In the genomic region with DNA sequence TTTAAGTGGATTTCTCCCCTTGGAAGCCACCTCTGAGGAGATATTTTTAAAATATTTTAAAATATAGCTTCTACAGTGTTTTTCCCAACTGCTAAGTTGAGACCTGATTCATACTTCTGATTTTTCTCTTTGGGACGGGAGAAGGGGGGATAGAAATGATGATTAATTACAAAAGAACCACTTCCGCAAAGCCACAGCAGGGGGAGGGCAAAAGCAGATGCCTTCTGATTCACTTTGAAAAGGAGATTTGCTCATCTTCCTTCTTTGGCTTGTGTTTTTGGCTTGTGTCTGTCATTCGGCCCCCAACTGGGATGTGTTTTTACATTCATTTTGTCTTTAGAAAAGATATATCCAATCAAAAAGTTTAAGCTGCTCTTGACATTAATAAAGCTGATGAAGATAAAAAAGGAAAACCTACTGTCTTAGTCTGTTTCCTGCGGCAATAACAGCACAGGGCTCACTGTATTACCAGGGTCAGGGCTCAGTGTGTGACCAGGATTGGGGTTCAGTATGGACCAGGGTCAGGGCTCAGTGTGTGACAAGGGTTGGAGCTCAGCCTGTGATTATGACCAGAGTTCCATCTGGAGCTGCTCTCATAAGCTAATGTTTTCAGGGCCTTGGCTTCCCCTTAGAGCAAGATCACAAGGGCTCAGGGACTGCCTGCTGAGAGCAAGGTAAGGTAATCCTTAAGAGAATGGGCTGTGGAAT, we compare ENCODE assay signal across 8 cellular contexts.
DNase-seq lines count a peak whose midpoint lies in the region; ATAC-seq, FAIRE-seq and TF ChIP-seq lines count a peak whose summit lies in the region.

No MANE protein-coding gene starts in this region.

- intact Hi-C loops in Right ventricle myocardium inferior (cut with DNase I) = no loop called here

- no peak for FAIRE-seq in D721Med (lab: Jason Lieb, UNC)

- TF ChIP-seq CTCF in fibroblast of pulmonary artery (IDR thresholded peaks at IDR 0.05; ENCODE audit: low read length, missing control alignments) = no peak
- TF ChIP-seq CTCF in D721Med (IDR thresholded peaks at IDR 0.05; ENCODE audit: insufficient read depth, missing control alignments) = no peak

- ATAC-seq in GM21723 (IDR thresholded peaks at IDR 0.05; ENCODE audit: unreplicated experiment) (peak; percentile 86), GM18858 (IDR thresholded peaks at IDR 0.05; ENCODE audit: unreplicated experiment) (no peak), Right ventricle myocardium inferior (no peak), GM19328 (IDR thresholded peaks at IDR 0.05; ENCODE audit: unreplicated experiment) (no peak)

- H3K4me3 ChIP-seq in fibroblast of pulmonary artery (replicated peaks; ENCODE audit: low read depth, low read length) = no peak overlapping the region

- peak; percentile 74 for DNase-seq in GM03348 (ENCODE audit: low spot score)
- peak; percentile 26 for DNase-seq in NAMALWA (ENCODE audit: low spot score)
- DNase-seq in fibroblast of pulmonary artery (ENCODE audit: low read depth) = peak; percentile 40
- no peak for DNase-seq in D721Med (ENCODE audit: insufficient read length, low spot score)
- no peak for DNase-seq in Right ventricle myocardium inferior (ENCODE audit: missing footprints)

Comparison
In these comparisons a context has a peak if more than half of its experiments do, and no peak if none do; other contexts are left out.
1. DNase-seq: peak in GM03348 (single experiment), NAMALWA (single experiment) and fibroblast of pulmonary artery (single experiment); none in D721Med (single experiment) and Right ventricle myocardium inferior (single experiment).